In genomic region chr7:150857276-150858055, GRCh38 we compare ENCODE assay signal across 26 cellular contexts. TPM values are rescaled to one million over a fixed set of nuclear protein-coding genes. Genes with fewer than 3 reads are reported as not detected.
DNase-seq lines count a peak whose midpoint lies in the region; ATAC-seq and TF ChIP-seq lines count a peak whose summit lies in the region.
"Had no signal": no experiment of that assay in that cellular context is flagged by ENCODE, and none has a peak within 500 bp of the region (broad histone marks: within the 10 kb centered on the region; RNA-seq: fewer than 3 reads in every experiment).

No MANE protein-coding gene starts in this region.

- H3K4me3 Mint-ChIP-seq in H9 (no peak overlapping the region), progenitor cell of endocrine pancreas (ENCODE audit: low read depth) (no peak overlapping the region)
- H3K4me3 Mint-ChIP-seq: CD4-positive, alpha-beta T cell had no signal

- H2BK15ac ChIP-seq in H9 (ENCODE audit: low read depth, low read length) = no peak overlapping the region

- H3K79me1 ChIP-seq in H9 (ENCODE audit: insufficient read depth, low read depth, low read length, poor library complexity, severe bottlenecking) = no peaks in the 10 kb centered on the region

- intact Hi-C loops in colonic mucosa (cut with DNase I) = no loop called here
- intact Hi-C loops in sigmoid colon (cut with DNase I) = no loop called here

- H3K4me3 ChIP-seq in colonic mucosa (no peak overlapping the region), lung (no peak overlapping the region), sigmoid colon (no peak overlapping the region)
- H3K4me3 ChIP-seq: BLaER1, GM12878, MG63, PC-9 had no signal

- no CpG with 5 or more reads among the region's 43 CpGs for WGBS in H9 (ENCODE audit: extremely low coverage, insufficient read length, low lambda C conversion rate)
- 93 to 98% methylated on average over 43 of the region's 43 CpGs for WGBS in lung, 2 donors
- 94 to 96% methylated on average over 43 of the region's 43 CpGs for WGBS in sigmoid colon, 2 donors

- DNase-seq in H9 (peak; percentile 10), colonic mucosa (peak; percentile 11), lung (ENCODE audit: low spot score) (peak; percentile 22), sigmoid colon (peak; percentile 46), NCI-H345 (lab: John Stamatoyannopoulos, UW) (no peak), progenitor cell of endocrine pancreas (ENCODE audit: low spot score, unreplicated experiment) (no peak), NCI-H1436 treated with DMSO at 0.1 percent for 48 hours (lab: John Stamatoyannopoulos, UW) (no peak)
- DNase-seq in stimulated activated CD4-positive, alpha-beta T cell treated with anti-CD3 and anti-CD28 coated beads, Interleukin-1b, Interleukin-23, amount 100 ng/mL, for 48 hours = no peak
- DNase-seq: Caco-2; CD4-positive, alpha-beta T cell; DMS 273 treated with DMSO at 0.1 percent for 48 hours; DND-41; MG63; NCI-H1092; NCI-H1436; NCI-H1930; NCI-H2227 treated with DMSO at 0.1 percent for 48 hours; NCI-H510A treated with DMSO at 0.1 percent for 48 hours; NCI-H748 treated with DMSO at 0.1 percent for 48 hours; PC-9; SHP77 treated with DMSO at 0.1 percent for 48 hours had no signal

- no peak overlapping the region for H4K5ac ChIP-seq in H9 (ENCODE audit: insufficient read length, low read depth, low read length)

- peaks cover 8% of the 10 kb centered on the region for H3K27me3 Mint-ChIP-seq in H9 (ENCODE audit: low read depth)
- peaks cover 4% of the 10 kb centered on the region for H3K27me3 Mint-ChIP-seq in progenitor cell of endocrine pancreas

- no peak for ATAC-seq in lung (ENCODE audit: insufficient read depth, low FRiP score)
- ATAC-seq: GM12878 had no signal

- TF ChIP-seq CTCF in H9 (conservative IDR thresholded peaks at IDR 0.05) (no peak), colonic mucosa (IDR thresholded peaks at IDR 0.05) (no peak), lung (IDR thresholded peaks at IDR 0.05; ENCODE audit: control extremely low read depth, extremely low read depth) (no peak), sigmoid colon (IDR thresholded peaks at IDR 0.05) (no peak), progenitor cell of endocrine pancreas (IDR thresholded peaks at IDR 0.05; ENCODE audit: unreplicated experiment) (no peak)

- no peaks in the 10 kb centered on the region for H3K36me3 Mint-ChIP-seq in H9 (ENCODE audit: insufficient read depth in 1 of 3, low read depth in 3 of 3)
- no peaks in the 10 kb centered on the region for H3K36me3 Mint-ChIP-seq in progenitor cell of endocrine pancreas (ENCODE audit: insufficient read depth)

- no peak overlapping the region for H3K18ac ChIP-seq in H9 (ENCODE audit: insufficient read length, low read depth, low read length)

- H3K4me1 ChIP-seq in H9 (ENCODE audit: insufficient read depth, low read length) = no peaks in the 10 kb centered on the region
- H3K4me1 ChIP-seq in colonic mucosa = no peaks in the 10 kb centered on the region
- H3K4me1 ChIP-seq in lung (ENCODE audit: control insufficient read depth in 2 of 2, insufficient read depth in 2 of 2, low read length in 2 of 2) = no peaks in the 10 kb centered on the region
- no peaks in the 10 kb centered on the region for H3K4me1 ChIP-seq in sigmoid colon

- TF ChIP-seq EP300 in sigmoid colon (IDR thresholded peaks at IDR 0.05) = no peak

- H3K79me2 ChIP-seq in H9 (ENCODE audit: insufficient read depth, low read length) = no peaks in the 10 kb centered on the region

- H2BK5ac ChIP-seq in H9 (ENCODE audit: insufficient read length, low read length) = no peak overlapping the region

- H3K9me3 Mint-ChIP-seq in H9 (no peaks in the 10 kb centered on the region), progenitor cell of endocrine pancreas (ENCODE audit: low read depth) (no peaks in the 10 kb centered on the region)
- H3K9me3 Mint-ChIP-seq: CD4-positive, alpha-beta T cell had no signal

- H4K20me1 ChIP-seq in H9 (ENCODE audit: control insufficient read depth, insufficient read depth, insufficient read length) = no peaks in the 10 kb centered on the region
- H4K20me1 ChIP-seq: BLaER1 had no signal

- H3K23ac ChIP-seq in H9 (ENCODE audit: insufficient read length, low read depth, low read length) = no peak overlapping the region

- H3K27ac Mint-ChIP-seq in H9 = no peak overlapping the region
- H3K27ac Mint-ChIP-seq in progenitor cell of endocrine pancreas = no peak overlapping the region
- H3K27ac Mint-ChIP-seq: CD4-positive, alpha-beta T cell had no signal

- no peak overlapping the region for H3K9ac ChIP-seq in H9 (ENCODE audit: extremely low read depth, insufficient read length, low read length)
- H3K9ac ChIP-seq in colonic mucosa (ENCODE audit: low read depth in 2 of 2, low read length in 2 of 2) = no peak overlapping the region
- H3K9ac ChIP-seq: BLaER1 had no signal

- H3K56ac ChIP-seq in H9 (ENCODE audit: insufficient read length, low read depth, low read length) = no peak overlapping the region

- H3K4me2 ChIP-seq in H9 (ENCODE audit: insufficient read depth, insufficient read length, low read length) = no peak overlapping the region
- H3K4me2 ChIP-seq: BLaER1, PC-9 had no signal

- H3K27me3 ChIP-seq in H9 (ENCODE audit: insufficient read depth, low read length) = no peaks in the 10 kb centered on the region
- no peaks in the 10 kb centered on the region for H3K27me3 ChIP-seq in colonic mucosa
- no peaks in the 10 kb centered on the region for H3K27me3 ChIP-seq in lung (ENCODE audit: control insufficient read depth, insufficient read depth)
- peaks cover 0 to 10% (median 2%) of the 10 kb centered on the region in 3 donors for H3K27me3 ChIP-seq in sigmoid colon
- H3K27me3 ChIP-seq: BLaER1, MG63 had no signal

- H3K27ac ChIP-seq in H9 (ENCODE audit: insufficient read length, low read depth, low read length) (no peak overlapping the region), colonic mucosa (no peak overlapping the region), lung (ENCODE audit: low read depth in 1 of 2, low read length in 1 of 2) (no peak overlapping the region), sigmoid colon (no peak overlapping the region)
- H3K27ac ChIP-seq: BLaER1, PC-9, RWPE1 had no signal

- H2AFZ ChIP-seq in H9 (ENCODE audit: low read length) = no peak overlapping the region
- H2AFZ ChIP-seq: PC-9 had no signal

- no peak overlapping the region for H3K4ac ChIP-seq in H9 (ENCODE audit: low read depth, low read length)

- H2BK20ac ChIP-seq in H9 (ENCODE audit: low read depth, low read length, poor library complexity, severe bottlenecking) = no peak overlapping the region

- no peak overlapping the region for H2BK12ac ChIP-seq in H9 (ENCODE audit: insufficient read length, low read depth, low read length)

- no peaks in the 10 kb centered on the region for H3K36me3 ChIP-seq in colonic mucosa
- H3K36me3 ChIP-seq in lung (ENCODE audit: control insufficient read depth in 2 of 2, insufficient read depth in 2 of 2, low read length in 2 of 2) = no peaks in the 10 kb centered on the region
- H3K36me3 ChIP-seq in sigmoid colon = no peaks in the 10 kb centered on the region
- H3K36me3 ChIP-seq: BLaER1, MG63 had no signal

- no peak overlapping the region for H4K8ac ChIP-seq in H9 (replicated peaks; ENCODE audit: insufficient read length, low read depth, low read length)

- no peak overlapping the region for H3K14ac ChIP-seq in H9 (ENCODE audit: insufficient read depth, low read length)

- H4K91ac ChIP-seq in H9 (ENCODE audit: insufficient read length, low read depth, low read length) = no peak overlapping the region

- no peaks in the 10 kb centered on the region for H3K9me3 ChIP-seq in H9 (ENCODE audit: control insufficient read depth, low read depth, low read length)
- H3K9me3 ChIP-seq in colonic mucosa = no peaks in the 10 kb centered on the region
- no peaks in the 10 kb centered on the region for H3K9me3 ChIP-seq in lung (ENCODE audit: control insufficient read depth in 2 of 2, insufficient read depth in 1 of 2, low read length in 1 of 2)
- H3K9me3 ChIP-seq in sigmoid colon = no peaks in the 10 kb centered on the region
- H3K9me3 ChIP-seq: BLaER1, Caco-2, MG63 had no signal

- H2AK5ac ChIP-seq in H9 (ENCODE audit: insufficient read length, low read length) = no peak overlapping the region

- no peaks in the 10 kb centered on the region for H3K23me2 ChIP-seq in H9 (ENCODE audit: insufficient read length, low read depth, low read length, poor library complexity, severe bottlenecking)

- H3K4me1 Mint-ChIP-seq in H9 = peaks cover 10 to 31% of the 10 kb centered on the region in 2 experiments
- H3K4me1 Mint-ChIP-seq in progenitor cell of endocrine pancreas (ENCODE audit: low read depth) = no peaks in the 10 kb centered on the region

- no peak overlapping the region for H2BK120ac ChIP-seq in H9 (ENCODE audit: low read depth, low read length, poor library complexity, severe bottlenecking)

- no peak for TF ChIP-seq POLR2A in sigmoid colon (IDR thresholded peaks at IDR 0.05)

- no peak overlapping the region for H3T11ph ChIP-seq in H9 (ENCODE audit: low read length)

RNA-seq across cellular contexts. Expression of gene AOC1, which starts 5.1 kb away (rescaled TPM):
- total RNA-seq in H9 (2021) (0.11 and 0.28 TPM in 2 replicates), colonic mucosa (100 to 1,000 TPM; 308 to 353 TPM), lung (under 1 TPM; 0.48 to 0.92 TPM), sigmoid colon (1 to 10 TPM in 1 of 4 donors, not detected in 3; 1.4 TPM), progenitor cell of endocrine pancreas (1.9 and 2.9 TPM in 2 replicates)
- polyA plus RNA-seq in lung (1 to 10 TPM in 1 of 2 donors, under 1 TPM in 1; 0.35 to 1.3 TPM), sigmoid colon (100 to 1,000 TPM in 1 of 3 donors, 10 to 100 TPM in 2; 30.6 to 155 (median 64.0) TPM)
- total RNA-seq: A673; CD4-positive, alpha-beta T cell; GM12878; LHCN-M2 had no signal

RNA-seq across cellular contexts. Expression of gene TMEM176A, which starts 56.9 kb away (rescaled TPM):
- total RNA-seq in H9 (2021) = not detected in 2 replicates
- 100 to 1,000 TPM; 130 to 170 TPM for total RNA-seq in colonic mucosa
- 10 to 100 TPM; 18.3 to 33.1 TPM for total RNA-seq in lung
- 10 to 100 TPM; 21.3 to 25.4 TPM for polyA plus RNA-seq in lung
- total RNA-seq in sigmoid colon = 10 to 100 TPM; 19.9 to 28.1 (median 24.1) TPM
- polyA plus RNA-seq in sigmoid colon = 100 to 1,000 TPM; 126 to 150 (median 127) TPM
- 8.0 and 9.6 TPM in 2 replicates for total RNA-seq in progenitor cell of endocrine pancreas
- total RNA-seq: CD4-positive, alpha-beta T cell; GM12878; LHCN-M2; PC-9 had no signal
- polyA plus RNA-seq: GM12878 had no signal

RNA-seq across cellular contexts. Expression of gene TMEM176B, which starts 57.3 kb away (rescaled TPM):
- total RNA-seq in H9 (2021) = 0.26 and 0.85 TPM in 2 replicates
- total RNA-seq in colonic mucosa = 100 to 1,000 TPM; 154 to 256 TPM
- total RNA-seq in lung = 10 to 100 TPM; 37.2 to 39.2 TPM
- polyA plus RNA-seq in lung = 10 to 100 TPM; 14.6 to 54.8 TPM
- total RNA-seq in sigmoid colon = 10 to 100 TPM; 47.4 to 52.3 (median 48.3) TPM
- polyA plus RNA-seq in sigmoid colon = 100 to 1,000 TPM; 144 to 246 (median 151) TPM
- total RNA-seq in progenitor cell of endocrine pancreas = 8.9 TPM in 2 replicates
- total RNA-seq: CD4-positive, alpha-beta T cell; LHCN-M2 had no signal

Comparison
In these comparisons a context has a peak if more than half of its experiments do, and no peak if none do; other contexts are left out.
1. DNase-seq: peak in H9 (single experiment), colonic mucosa (single experiment), lung (single experiment) and sigmoid colon (single experiment); none in NCI-H345 (single experiment), stimulated activated CD4-positive, alpha-beta T cell treated with anti-CD3 and anti-CD28 coated beads, Interleukin-1b, Interleukin-23, amount 100 ng/mL, for 48 hours (single experiment), progenitor cell of endocrine pancreas (single experiment) and NCI-H1436 treated with DMSO at 0.1 percent for 48 hours (single experiment).
2. RNA of gene AOC1, which starts 5.1 kb away (total RNA-seq): 308 to 353 TPM in colonic mucosa; 1.9 to 2.9 TPM in progenitor cell of endocrine pancreas, 0.48 to 0.92 TPM in lung, 0.11 to 0.28 TPM in H9 and 1.4 TPM in sigmoid colon; every median in the first group is over 10 times any median in the second.